Comparison of ENCODE assay signal across 21 cellular contexts in genomic region chr5:109177227-109177626, GRCh38.
"Had no signal": no experiment of that assay in that cellular context is flagged by ENCODE, and none has a peak within 500 bp of the region (broad histone marks: within the 10 kb centered on the region; RNA-seq: fewer than 3 reads in every experiment).

No MANE protein-coding gene starts in this region.

- H3K4me3 ChIP-seq: ascending aorta, esophagus squamous epithelium, heart left ventricle, right lobe of liver, thoracic aorta had no signal

- ATAC-seq: activated CD8-positive, alpha-beta T cell treated with anti-CD3 and anti-CD28 coated beads, Interleukin-2, amount 10 ng/mL, durations not matched to agents 7 days and 5 days; activated naive CD8-positive, alpha-beta T cell treated with anti-CD3 and anti-CD28 coated beads, Interleukin-2, amount 50 U/mL, for 24 hours; right lobe of liver; stimulated activated effector memory CD8-positive, alpha-beta T cell treated with anti-CD3 and anti-CD28 coated beads, Interleukin-12 subunit alpha, Interleukin-12 subunit beta, amount 100 ng/mL, for 72 hours had no signal

- H3K9me3 ChIP-seq: ascending aorta, esophagus squamous epithelium, heart left ventricle, right lobe of liver, thoracic aorta had no signal

- H2AFZ ChIP-seq: parathyroid adenoma had no signal

- H3K9ac ChIP-seq: parathyroid adenoma had no signal

- H3K27me3 ChIP-seq: ascending aorta, esophagus squamous epithelium, heart left ventricle, right lobe of liver had no signal

- DNase-seq: activated CD4-positive, alpha-beta T cell treated with anti-CD3 and anti-CD28 coated beads for 1 hour; activated CD4-positive, alpha-beta T cell treated with anti-CD3 and anti-CD28 coated beads, Interleukin-2, amount 50 U/mL, for 1 hour; activated CD8-positive, alpha-beta T cell treated with anti-CD3 and anti-CD28 coated beads, Interleukin-2, amount 10 ng/mL, durations not matched to agents 7 days and 5 days; activated gamma-delta T cell; activated naive CD4-positive, alpha-beta T cell treated with anti-CD3 and anti-CD28 coated beads, Interleukin-2, amount 50 U/mL, for 16 hours; activated naive CD8-positive, alpha-beta T cell treated with anti-CD3 and anti-CD28 coated beads, Interleukin-2, amount 50 U/mL, for 24 hours; cortex of kidney; endodermal cell; esophagus squamous epithelium; heart left ventricle; islet precursor cell; nephron progenitor cell; nucleus accumbens; right lobe of liver; small intestine; stimulated activated CD4-positive, alpha-beta T cell treated with anti-CD3 and anti-CD28 coated beads, Interleukin-2, amount 100 ng/mL, for 24 hours; T-helper 1 cell had no signal

- H3K36me3 ChIP-seq: ascending aorta, esophagus squamous epithelium, right lobe of liver, thoracic aorta had no signal

- H3K4me1 ChIP-seq: ascending aorta, parathyroid adenoma, right lobe of liver had no signal

- H3K27ac ChIP-seq: ascending aorta, esophagus squamous epithelium, heart left ventricle, parathyroid adenoma, right lobe of liver, thoracic aorta had no signal
